9 cellular contexts compared by ENCODE assay signal in the genomic region with DNA sequence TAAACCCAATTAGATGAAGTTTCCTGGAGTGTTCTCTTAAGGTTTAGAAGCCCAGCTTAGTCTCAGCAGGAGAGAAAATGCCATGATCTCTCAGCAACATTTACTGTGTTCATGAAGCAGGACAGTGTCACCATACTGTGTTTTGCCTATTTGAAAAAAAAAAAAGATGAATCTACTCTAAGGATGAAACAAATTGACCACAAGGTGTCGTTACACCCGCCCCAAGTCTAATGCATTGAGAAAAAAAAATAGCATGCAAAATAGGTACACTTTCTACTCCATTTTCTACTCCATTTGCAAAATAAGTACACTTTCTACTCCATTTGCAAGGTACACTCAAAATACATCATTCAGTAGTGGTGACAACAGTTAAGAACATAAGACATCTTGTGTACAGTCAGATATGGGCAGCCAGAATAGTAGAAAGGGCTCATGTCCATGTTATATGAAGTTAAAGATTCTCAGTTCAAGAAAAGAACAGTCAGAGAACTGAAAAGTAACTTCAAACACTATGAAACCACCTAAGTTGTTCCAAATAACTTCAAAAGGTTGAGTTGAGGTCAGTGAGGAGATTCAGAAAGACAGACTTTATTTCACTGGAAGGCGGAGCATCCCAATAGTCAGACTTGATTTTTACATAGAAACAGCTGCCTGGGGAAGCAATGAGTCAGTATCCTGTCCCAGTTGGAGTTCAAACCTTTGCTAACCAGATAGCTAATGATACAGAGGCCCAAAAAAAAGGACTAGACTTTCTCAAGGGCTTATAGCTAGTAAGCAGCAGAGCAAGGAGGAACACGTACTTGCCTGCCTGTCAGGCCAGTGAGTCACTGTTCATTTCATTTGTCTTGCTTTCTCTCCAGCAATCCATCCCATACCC. TPM values are rescaled to one million over a fixed set of nuclear protein-coding genes. Genes with fewer than 3 reads are reported as not detected.
DNase-seq lines count a peak whose midpoint lies in the region; ATAC-seq, FAIRE-seq and TF ChIP-seq lines count a peak whose summit lies in the region.
"Had no signal": no experiment of that assay in that cellular context is flagged by ENCODE, and none has a peak within 500 bp of the region (broad histone marks: within the 10 kb centered on the region; RNA-seq: fewer than 3 reads in every experiment).

No MANE protein-coding gene starts in this region.

- H3K36me3 ChIP-seq in aorta (ENCODE audit: control insufficient read depth in 1 of 2, insufficient read depth in 2 of 2, low read length in 1 of 2): no peaks in the 10 kb centered on the region

- DNase-seq in NCI-H526 treated with DMSO at 0.1 percent for 48 hours (lab: John Stamatoyannopoulos, UW): peak; percentile 23
- DNase-seq in epithelial cell of esophagus (ENCODE audit: low read depth): peak; percentile 95
- no peak for DNase-seq in sciatic nerve (ENCODE audit: low spot score)
- no peak for DNase-seq in activated CD8-positive, alpha-beta memory T cell treated with anti-CD3 and anti-CD28 coated beads, Interleukin-2, amount 50 U/mL, for 48 hours
- DNase-seq in aorta: no peak
- no peak for DNase-seq in activated gamma-delta T cell treated with Interleukin-2 at 50 U/mL for 16 hours

- peak; percentile 26 for TF ChIP-seq CTCF in epithelial cell of esophagus (IDR thresholded peaks at IDR 0.05; ENCODE audit: insufficient read depth, low read depth, low read length, missing control alignments)

- peak; percentile 8 for FAIRE-seq in G401.6 (lab: Jason Lieb, UNC)

- H3K4me1 ChIP-seq in aorta (ENCODE audit: control insufficient read depth in 1 of 2, insufficient read depth in 2 of 2, low read length in 2 of 2): no peaks in the 10 kb centered on the region

- H3K4me3 ChIP-seq in epithelial cell of esophagus (ENCODE audit: low read length) (no peak overlapping the region), aorta (ENCODE audit: low read length in 2 of 2) (no peak overlapping the region)
- H3K4me3 ChIP-seq: skin epidermis had no signal

- peaks cover 0 to 2% of the 10 kb centered on the region in 2 donors for H3K27me3 ChIP-seq in aorta (ENCODE audit: control insufficient read depth in 1 of 2, insufficient read depth in 2 of 2, low read length in 1 of 2)

- intact Hi-C loops in sciatic nerve (cut with DNase I): no loop called here
- intact Hi-C loops in aorta (cut with DNase I): no loop called here

- H3K27ac ChIP-seq in aorta (ENCODE audit: low read depth in 1 of 2, low read length in 2 of 2): no peak overlapping the region
- H3K27ac ChIP-seq: skin epidermis had no signal

- ATAC-seq in GM21723 (IDR thresholded peaks at IDR 0.05; ENCODE audit: unreplicated experiment) (peak; percentile 82), sciatic nerve (no peak), aorta (ENCODE audit: low FRiP score) (no peak)

- no peaks in the 10 kb centered on the region for H3K9me3 ChIP-seq in aorta (ENCODE audit: control insufficient read depth, low read length)

- WGBS in aorta, 2 donors: 71 to 72% methylated on average over 4 of the region's 4 CpGs

RNA-seq across cellular contexts. Expression of a gene that starts 13.3 kb away (rescaled TPM):
- not detected for total RNA-seq in sciatic nerve
- not detected for total RNA-seq in aorta
- polyA plus RNA-seq in aorta: not detected

Comparison
In these comparisons a context has a peak if more than half of its experiments do, and no peak if none do; other contexts are left out.
1. DNase-seq: peak in NCI-H526 treated with DMSO at 0.1 percent for 48 hours (single experiment) and epithelial cell of esophagus (single experiment); none in sciatic nerve (single experiment), activated CD8-positive, alpha-beta memory T cell treated with anti-CD3 and anti-CD28 coated beads, Interleukin-2, amount 50 U/mL, for 48 hours (single experiment), aorta (0 of 2) and activated gamma-delta T cell treated with Interleukin-2 at 50 U/mL for 16 hours (single experiment).